ENCODE assay signal across 29 cellular contexts in the genomic region with DNA sequence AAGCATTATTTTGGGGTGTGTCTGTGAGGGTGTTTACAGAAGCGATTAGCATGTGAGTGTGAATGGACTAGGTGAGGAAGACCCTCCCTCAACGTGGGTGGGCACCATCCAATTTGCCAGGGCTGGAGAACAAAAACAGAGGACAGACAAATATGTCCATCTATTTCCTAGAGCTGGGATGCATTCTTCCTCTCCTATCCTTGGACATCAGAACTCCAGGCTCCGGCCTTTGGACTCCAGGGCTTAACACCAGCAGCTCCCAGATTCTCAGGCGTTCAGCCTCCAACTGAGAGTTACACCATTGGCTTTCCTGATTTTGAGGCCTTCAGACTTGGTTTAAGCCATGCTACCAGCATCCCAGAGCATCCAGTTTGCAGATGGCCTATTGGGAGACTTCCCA.
"Had no signal": no experiment of that assay in that cellular context is flagged by ENCODE, and none has a peak within 500 bp of the region (broad histone marks: within the 10 kb centered on the region; RNA-seq: fewer than 3 reads in every experiment).

No MANE protein-coding gene starts in this region.

- H3K9ac ChIP-seq: neural progenitor cell, parathyroid adenoma had no signal

- DNase-seq: colonic mucosa; effector CD8-positive, alpha-beta T cell; endodermal cell; foreskin fibroblast; gastrocnemius medialis; head of caudate nucleus; hippocampal formation; left cardiac atrium; left ventricle myocardium inferior; lower lobe of right lung; naive B cell; stimulated activated CD4-positive, alpha-beta T cell treated with anti-CD3 and anti-CD28 coated beads, Interleukin-2, amount 100 ng/mL, for 24 hours; stimulated activated CD4-positive, alpha-beta T cell treated with anti-CD3 and anti-CD28 coated beads, Interleukin-4, amount 100 ng/mL, for 24 hours; stimulated activated naive CD8-positive, alpha-beta T cell treated with anti-CD3 and anti-CD28 coated beads, Interleukin-15, Interleukin-2, amounts not matched to agents 100 U/mL and 50 U/mL, for 24 hours; substantia nigra; testis; upper lobe of right lung; uterus had no signal

- H3K36me3 Mint-ChIP-seq: naive B cell; natural killer cell treated with Interleukin-12 subunit alpha and Interleukin-12 subunit beta and Interleukin-15 and Interleukin-18, amount 100 ng/mL, for 72 hours; neural progenitor cell; stimulated activated effector memory CD8-positive, alpha-beta T cell treated with anti-CD3 and anti-CD28 coated beads, Interleukin-12 subunit alpha, Interleukin-12 subunit beta, amount 100 ng/mL, for 72 hours had no signal

- H3K9me3 Mint-ChIP-seq: dendritic cell treated with granulocyte-macrophage colony-stimulating factor and Interleukin-4, amounts not matched to agents 40 ng/mL and 50 ng/mL, for 4 days; endodermal cell; natural killer cell treated with Interleukin-12 subunit alpha and Interleukin-12 subunit beta and Interleukin-15 and Interleukin-18, amount 100 ng/mL, for 72 hours; neural progenitor cell; stimulated activated effector memory CD8-positive, alpha-beta T cell treated with anti-CD3 and anti-CD28 coated beads, Interleukin-12 subunit alpha, Interleukin-12 subunit beta, amount 100 ng/mL, for 72 hours had no signal

- H3K36me3 ChIP-seq: colonic mucosa, gastrocnemius medialis, left ventricle myocardium inferior, lower lobe of right lung, neural progenitor cell, tibial nerve, upper lobe of right lung, uterus had no signal

- FAIRE-seq: islet of Langerhans had no signal

- H3K4me3 ChIP-seq: colonic mucosa, gastrocnemius medialis, left ventricle myocardium inferior, lower lobe of right lung, neural progenitor cell, testis, tibial nerve, upper lobe of right lung, uterus had no signal

- H3K4me3 Mint-ChIP-seq: dendritic cell treated with granulocyte-macrophage colony-stimulating factor and Interleukin-4, amounts not matched to agents 40 ng/mL and 50 ng/mL, for 4 days; endodermal cell; naive B cell; natural killer cell treated with Interleukin-12 subunit alpha and Interleukin-12 subunit beta and Interleukin-15 and Interleukin-18, amount 100 ng/mL, for 72 hours; neural progenitor cell; stimulated activated effector memory CD8-positive, alpha-beta T cell treated with anti-CD3 and anti-CD28 coated beads, Interleukin-12 subunit alpha, Interleukin-12 subunit beta, amount 100 ng/mL, for 72 hours had no signal

- H3K27me3 Mint-ChIP-seq: dendritic cell treated with granulocyte-macrophage colony-stimulating factor and Interleukin-4, amounts not matched to agents 40 ng/mL and 50 ng/mL, for 4 days; naive B cell; natural killer cell treated with Interleukin-12 subunit alpha and Interleukin-12 subunit beta and Interleukin-15 and Interleukin-18, amount 100 ng/mL, for 72 hours; progenitor cell of endocrine pancreas had no signal

- H3K4me2 ChIP-seq: neural progenitor cell had no signal

- H3K9me3 ChIP-seq: colonic mucosa, gastrocnemius medialis, left ventricle myocardium inferior, lower lobe of right lung, testis, tibial nerve, upper lobe of right lung, uterus had no signal

- H3K79me2 ChIP-seq: parathyroid adenoma had no signal

- H3K27me3 ChIP-seq: colonic mucosa, gastrocnemius medialis, neural progenitor cell, testis, tibial nerve, upper lobe of right lung, uterus had no signal

- ATAC-seq: esophagus mucosa; gastrocnemius medialis; left cardiac atrium; natural killer cell treated with Interleukin-12 subunit alpha and Interleukin-12 subunit beta and Interleukin-15 and Interleukin-18, amount 100 ng/mL, for 72 hours; sciatic nerve; stimulated activated effector memory CD8-positive, alpha-beta T cell treated with anti-CD3 and anti-CD28 coated beads, Interleukin-12 subunit alpha, Interleukin-12 subunit beta, amount 100 ng/mL, for 72 hours; stimulated activated naive CD8-positive, alpha-beta T cell treated with anti-CD3 and anti-CD28 coated beads, Interleukin-15, Interleukin-2, amounts not matched to agents 100 U/mL and 50 U/mL, for 24 hours; upper lobe of right lung had no signal

- H3K27ac ChIP-seq: colonic mucosa, epithelial cell of prostate, gastrocnemius medialis, left ventricle myocardium inferior, lower lobe of right lung, neural progenitor cell, parathyroid adenoma, testis, tibial nerve, upper lobe of right lung, uterus had no signal

- H3K4me1 ChIP-seq: colonic mucosa, gastrocnemius medialis, left ventricle myocardium inferior, lower lobe of right lung, parathyroid adenoma, testis, tibial nerve, upper lobe of right lung, uterus had no signal

- H3K27ac Mint-ChIP-seq: dendritic cell treated with granulocyte-macrophage colony-stimulating factor and Interleukin-4, amounts not matched to agents 40 ng/mL and 50 ng/mL, for 4 days; natural killer cell treated with Interleukin-12 subunit alpha and Interleukin-12 subunit beta and Interleukin-15 and Interleukin-18, amount 100 ng/mL, for 72 hours; neural progenitor cell; progenitor cell of endocrine pancreas; stimulated activated effector memory CD8-positive, alpha-beta T cell treated with anti-CD3 and anti-CD28 coated beads, Interleukin-12 subunit alpha, Interleukin-12 subunit beta, amount 100 ng/mL, for 72 hours had no signal

- H2AFZ ChIP-seq: neural progenitor cell, parathyroid adenoma had no signal
